Comparison of ENCODE assay signal across 13 cellular contexts in genomic region chr17:39651908-39652634, GRCh38. TPM values are rescaled to one million over a fixed set of nuclear protein-coding genes. Genes with fewer than 3 reads are reported as not detected.
DNase-seq lines count a peak whose midpoint lies in the region; ATAC-seq and TF ChIP-seq lines count a peak whose summit lies in the region.
"Had no signal": no experiment of that assay in that cellular context is flagged by ENCODE, and none has a peak within 500 bp of the region (broad histone marks: within the 10 kb centered on the region; RNA-seq: fewer than 3 reads in every experiment).

No MANE protein-coding gene starts in this region.

- no peak overlapping the region for H3K4me3 Mint-ChIP-seq in IgD-negative memory B cell
- no peak overlapping the region for H3K4me3 Mint-ChIP-seq in natural killer cell treated with Interleukin-12 subunit alpha and Interleukin-12 subunit beta and Interleukin-15 and Interleukin-18, amount 100 ng/mL, for 72 hours

- H3K27ac ChIP-seq in BLaER1 (peak overlapping the region; percentile 13; the same call in 1 of the 2 replicates), dorsolateral prefrontal cortex (peak overlapping the region; percentile 79 to 99 (median 94))

- TF ChIP-seq CTCF in dorsolateral prefrontal cortex (IDR thresholded peaks at IDR 0.05 in 54 of 56, conservative IDR thresholded peaks at IDR 0.05 in 2 of 56; ENCODE audit: low read depth in 1 of 56, partially characterized antibody in 56 of 56): no peak
- no peak for TF ChIP-seq CTCF in foreskin fibroblast (IDR thresholded peaks at IDR 0.05; ENCODE audit: low read depth, low read length)

- H3K36me3 ChIP-seq in BLaER1: peaks cover 36% of the 10 kb centered on the region
- H3K36me3 ChIP-seq: BE2C had no signal

- no peaks in the 10 kb centered on the region for H3K9me3 Mint-ChIP-seq in IgD-negative memory B cell
- no peaks in the 10 kb centered on the region for H3K9me3 Mint-ChIP-seq in natural killer cell treated with Interleukin-12 subunit alpha and Interleukin-12 subunit beta and Interleukin-15 and Interleukin-18, amount 100 ng/mL, for 72 hours

- no peaks in the 10 kb centered on the region for H3K9me3 ChIP-seq in BLaER1
- H3K9me3 ChIP-seq: BE2C had no signal

- H3K4me2 ChIP-seq in BLaER1: peak overlapping the region; percentile 67

- H3K27me3 Mint-ChIP-seq in IgD-negative memory B cell: no peaks in the 10 kb centered on the region
- no peaks in the 10 kb centered on the region for H3K27me3 Mint-ChIP-seq in natural killer cell treated with Interleukin-12 subunit alpha and Interleukin-12 subunit beta and Interleukin-15 and Interleukin-18, amount 100 ng/mL, for 72 hours

- DNase-seq in dorsolateral prefrontal cortex (no peak), OCI-M1 (lab: John Stamatoyannopoulos, UW) (no peak), foreskin fibroblast (no peak), mucosa of gallbladder (ENCODE audit: low spot score) (no peak), ecto neural progenitor cell (ENCODE audit: low spot score) (no peak)
- DNase-seq in natural killer cell treated with Interleukin-12 subunit alpha and Interleukin-12 subunit beta and Interleukin-15 and Interleukin-18, amount 100 ng/mL, for 72 hours (ENCODE audit: low spot score): no peak
- DNase-seq: BE2C had no signal

- peaks cover 39% of the 10 kb centered on the region for H3K4me1 ChIP-seq in BLaER1
- H3K4me1 ChIP-seq: BE2C had no signal

- peaks cover 11 to 23% (median 15%) of the 10 kb centered on the region in 3 donors for H3K4me1 Mint-ChIP-seq in IgD-negative memory B cell
- peaks cover 42 to 43% of the 10 kb centered on the region in 2 donors for H3K4me1 Mint-ChIP-seq in natural killer cell treated with Interleukin-12 subunit alpha and Interleukin-12 subunit beta and Interleukin-15 and Interleukin-18, amount 100 ng/mL, for 72 hours (ENCODE audit: low read depth in 2 of 2)

- H3K27me3 ChIP-seq in BLaER1 (no peaks in the 10 kb centered on the region), dorsolateral prefrontal cortex (no peaks in the 10 kb centered on the region)
- H3K27me3 ChIP-seq: BE2C had no signal

- H3K36me3 Mint-ChIP-seq in IgD-negative memory B cell: no peaks in the 10 kb centered on the region
- H3K36me3 Mint-ChIP-seq in natural killer cell treated with Interleukin-12 subunit alpha and Interleukin-12 subunit beta and Interleukin-15 and Interleukin-18, amount 100 ng/mL, for 72 hours: no peaks in the 10 kb centered on the region

- H3K27ac Mint-ChIP-seq in IgD-negative memory B cell: peak overlapping the region in 2 of 3 donors; percentile 13 to 29
- H3K27ac Mint-ChIP-seq in natural killer cell treated with Interleukin-12 subunit alpha and Interleukin-12 subunit beta and Interleukin-15 and Interleukin-18, amount 100 ng/mL, for 72 hours: peak overlapping the region; percentile 25 to 74

- H4K20me1 ChIP-seq in BLaER1: peaks cover 97% of the 10 kb centered on the region

- ATAC-seq in natural killer cell treated with Interleukin-12 subunit alpha and Interleukin-12 subunit beta and Interleukin-15 and Interleukin-18, amount 100 ng/mL, for 72 hours: no peak

- H3K4me3 ChIP-seq in BLaER1 (no peak overlapping the region), dorsolateral prefrontal cortex (peak overlapping the region in 1 of 59 donors; percentile 31), foreskin fibroblast (ENCODE audit: low read depth in 1 of 2, low read length in 2 of 2) (no peak overlapping the region)

- intact Hi-C loops in dorsolateral prefrontal cortex (cut with DNase I): no loop called here

- no peak overlapping the region for H3K9ac ChIP-seq in BLaER1

RNA-seq across cellular contexts. Expression of gene TCAP, which starts 13.1 kb away (rescaled TPM):
- polyA plus RNA-seq in IgD-negative memory B cell: not detected
- 10 to 100 TPM in 8 of 120 experiments, 1 to 10 TPM in 112; 1.6 to 14.9 (median 4.8) TPM for total RNA-seq in dorsolateral prefrontal cortex
- 1 to 10 TPM; 2.1 to 2.5 TPM for total RNA-seq in natural killer cell treated with Interleukin-12 subunit alpha and Interleukin-12 subunit beta and Interleukin-15 and Interleukin-18, amount 100 ng/mL, for 72 hours
- total RNA-seq in mucosa of gallbladder: 2.0 TPM

RNA-seq across cellular contexts. Expression of gene STARD3, which starts 15.1 kb away (rescaled TPM):
- polyA plus RNA-seq in IgD-negative memory B cell: 35.7 TPM
- total RNA-seq in dorsolateral prefrontal cortex: 100 to 1,000 TPM in 9 of 120 experiments, 10 to 100 TPM in 111; 45.7 to 129 (median 71.4) TPM
- total RNA-seq in natural killer cell treated with Interleukin-12 subunit alpha and Interleukin-12 subunit beta and Interleukin-15 and Interleukin-18, amount 100 ng/mL, for 72 hours: 100 to 1,000 TPM in 1 of 2 donors, 10 to 100 TPM in 1; 97.9 to 139 TPM
- 82.2 TPM for total RNA-seq in mucosa of gallbladder

RNA-seq across cellular contexts. Expression of gene PNMT, which starts 16.2 kb away (rescaled TPM):
- polyA plus RNA-seq in IgD-negative memory B cell: not detected
- total RNA-seq in dorsolateral prefrontal cortex (10 to 100 TPM in 15 of 120 experiments, 1 to 10 TPM in 105; 1.4 to 15.3 (median 6.7) TPM), mucosa of gallbladder (1.8 TPM)
- total RNA-seq in natural killer cell treated with Interleukin-12 subunit alpha and Interleukin-12 subunit beta and Interleukin-15 and Interleukin-18, amount 100 ng/mL, for 72 hours: not detected
- total RNA-seq: fibroblast of lung; osteoblast; T-helper 2 cell treated with Interferon-gamma antibody and Interleukin-4, amounts not matched to agents 100 ng/mL and 5 ng/mL, for 36 hours had no signal
- polyA plus RNA-seq: fibroblast of lung, keratinocyte had no signal

RNA-seq across cellular contexts. Expression of gene PPP1R1B, which starts 25.3 kb away (rescaled TPM):
- not detected for polyA plus RNA-seq in IgD-negative memory B cell
- total RNA-seq in dorsolateral prefrontal cortex (100 to 1,000 TPM in 119 of 120 experiments, 10 to 100 TPM in 1; 65.3 to 449 (median 214) TPM), mucosa of gallbladder (2.4 TPM)
- not detected for total RNA-seq in natural killer cell treated with Interleukin-12 subunit alpha and Interleukin-12 subunit beta and Interleukin-15 and Interleukin-18, amount 100 ng/mL, for 72 hours
- total RNA-seq: osteoblast; T-helper 2 cell treated with Interferon-gamma antibody and Interleukin-4, amounts not matched to agents 100 ng/mL and 5 ng/mL, for 36 hours had no signal

RNA-seq across cellular contexts. Expression of gene PGAP3, which starts 35.8 kb away (rescaled TPM):
- 15.6 TPM for polyA plus RNA-seq in IgD-negative memory B cell
- 10 to 100 TPM; 14.2 to 41.1 (median 27.6) TPM for total RNA-seq in dorsolateral prefrontal cortex
- total RNA-seq in natural killer cell treated with Interleukin-12 subunit alpha and Interleukin-12 subunit beta and Interleukin-15 and Interleukin-18, amount 100 ng/mL, for 72 hours: 10 to 100 TPM in 1 of 2 donors, 1 to 10 TPM in 1; 8.8 to 13.7 TPM
- 54.2 TPM for total RNA-seq in mucosa of gallbladder
